ENCODE assay signal across 17 cellular contexts in the genomic region with DNA sequence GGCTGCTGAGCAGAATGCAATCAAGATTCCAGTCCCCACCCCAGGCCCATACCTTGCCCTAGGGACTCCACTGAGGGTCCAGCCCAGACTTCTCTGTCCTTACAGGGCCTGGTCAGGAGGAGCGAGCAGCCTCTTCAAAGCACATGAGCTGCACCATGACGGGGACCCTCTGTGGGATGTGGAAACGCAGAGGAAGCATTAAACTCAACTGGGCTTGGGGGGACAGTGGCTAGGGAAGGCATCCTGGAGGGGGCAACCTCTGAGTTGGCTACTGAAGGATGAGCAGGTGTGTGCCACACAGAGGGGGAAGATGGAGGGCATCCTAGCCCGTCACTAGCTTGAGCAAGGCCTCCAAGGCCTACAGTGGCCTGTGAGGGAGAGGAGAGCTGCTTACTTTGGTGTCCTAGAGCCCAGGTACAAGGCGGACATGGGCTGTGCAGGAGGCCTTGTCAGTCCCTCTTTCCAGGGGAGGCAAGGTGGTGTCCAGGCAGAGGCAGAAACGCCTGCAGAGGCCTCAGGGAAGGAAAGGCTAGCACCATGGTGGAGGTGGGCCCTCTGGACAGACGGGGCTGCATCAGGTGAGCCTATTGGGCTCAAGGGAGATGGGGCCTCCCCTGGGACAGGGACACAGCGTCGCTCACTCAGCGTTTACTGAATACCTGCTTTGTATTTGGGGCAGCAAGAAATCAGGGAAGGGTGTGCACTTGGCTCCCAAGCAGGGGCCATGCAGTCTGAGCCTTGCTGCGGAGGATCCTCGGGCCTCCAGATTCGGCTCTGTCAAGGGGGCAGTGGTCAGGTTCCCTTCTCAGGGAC.
"Had no signal": no experiment of that assay in that cellular context is flagged by ENCODE, and none has a peak within 500 bp of the region (broad histone marks: within the 10 kb centered on the region; RNA-seq: fewer than 3 reads in every experiment).

No MANE protein-coding gene starts in this region.

- DNase-seq: activated CD4-positive, alpha-beta T cell treated with anti-CD3 and anti-CD28 coated beads for 4 hours; activated CD8-positive, alpha-beta memory T cell treated with anti-CD3 and anti-CD28 coated beads for 24 hours; body of pancreas; central memory CD4-positive, alpha-beta T cell; effector CD8-positive, alpha-beta T cell; foreskin keratinocyte; glutamatergic neuron; kidney glomerular epithelial cell; stimulated activated CD4-positive, alpha-beta T cell treated with anti-CD3 and anti-CD28 coated beads, Interleukin-2, amount 100 ng/mL, for 48 hours; stimulated activated naive B cell treated with anti-CD40 and anti-IgM and Interleukin-4, amounts not matched to agents 10 μg/mL and 1 μg/mL and 100 μg/mL, for 72 hours; SW 1271; thyroid gland had no signal

- H3K27ac ChIP-seq: body of pancreas, coronary artery, foreskin keratinocyte, lower lobe of right lung, thyroid gland had no signal

- H3K4me3 ChIP-seq: body of pancreas, coronary artery, lower lobe of right lung, thyroid gland had no signal

- H3K9me3 Mint-ChIP-seq: mesothelial cell of epicardium; stimulated activated naive B cell treated with anti-CD40 and anti-IgM and Interleukin-4, amounts not matched to agents 10 μg/mL and 1 μg/mL and 100 μg/mL, for 72 hours; WTC11 had no signal

- H3K27ac Mint-ChIP-seq: activated naive CD8-positive, alpha-beta T cell; mesothelial cell of epicardium; stimulated activated naive B cell treated with anti-CD40 and anti-IgM and Interleukin-4, amounts not matched to agents 10 μg/mL and 1 μg/mL and 100 μg/mL, for 72 hours; WTC11 had no signal

- H3K27me3 Mint-ChIP-seq: activated naive CD8-positive, alpha-beta T cell; stimulated activated naive B cell treated with anti-CD40 and anti-IgM and Interleukin-4, amounts not matched to agents 10 μg/mL and 1 μg/mL and 100 μg/mL, for 72 hours had no signal

- H3K9me3 ChIP-seq: body of pancreas, lower lobe of right lung, thyroid gland had no signal

- H3K4me1 Mint-ChIP-seq: mesothelial cell of epicardium, WTC11 had no signal

- H3K4me1 ChIP-seq: foreskin keratinocyte, thyroid gland had no signal

- H3K27me3 ChIP-seq: body of pancreas, foreskin keratinocyte, thyroid gland had no signal

- H3K4me3 Mint-ChIP-seq: activated naive CD8-positive, alpha-beta T cell; mesothelial cell of epicardium; stimulated activated naive B cell treated with anti-CD40 and anti-IgM and Interleukin-4, amounts not matched to agents 10 μg/mL and 1 μg/mL and 100 μg/mL, for 72 hours; WTC11 had no signal

- ATAC-seq: body of pancreas; foreskin keratinocyte; stimulated activated naive B cell treated with anti-CD40 and anti-IgM and Interleukin-4, amounts not matched to agents 10 μg/mL and 1 μg/mL and 100 μg/mL, for 72 hours had no signal
